In the genomic region with DNA sequence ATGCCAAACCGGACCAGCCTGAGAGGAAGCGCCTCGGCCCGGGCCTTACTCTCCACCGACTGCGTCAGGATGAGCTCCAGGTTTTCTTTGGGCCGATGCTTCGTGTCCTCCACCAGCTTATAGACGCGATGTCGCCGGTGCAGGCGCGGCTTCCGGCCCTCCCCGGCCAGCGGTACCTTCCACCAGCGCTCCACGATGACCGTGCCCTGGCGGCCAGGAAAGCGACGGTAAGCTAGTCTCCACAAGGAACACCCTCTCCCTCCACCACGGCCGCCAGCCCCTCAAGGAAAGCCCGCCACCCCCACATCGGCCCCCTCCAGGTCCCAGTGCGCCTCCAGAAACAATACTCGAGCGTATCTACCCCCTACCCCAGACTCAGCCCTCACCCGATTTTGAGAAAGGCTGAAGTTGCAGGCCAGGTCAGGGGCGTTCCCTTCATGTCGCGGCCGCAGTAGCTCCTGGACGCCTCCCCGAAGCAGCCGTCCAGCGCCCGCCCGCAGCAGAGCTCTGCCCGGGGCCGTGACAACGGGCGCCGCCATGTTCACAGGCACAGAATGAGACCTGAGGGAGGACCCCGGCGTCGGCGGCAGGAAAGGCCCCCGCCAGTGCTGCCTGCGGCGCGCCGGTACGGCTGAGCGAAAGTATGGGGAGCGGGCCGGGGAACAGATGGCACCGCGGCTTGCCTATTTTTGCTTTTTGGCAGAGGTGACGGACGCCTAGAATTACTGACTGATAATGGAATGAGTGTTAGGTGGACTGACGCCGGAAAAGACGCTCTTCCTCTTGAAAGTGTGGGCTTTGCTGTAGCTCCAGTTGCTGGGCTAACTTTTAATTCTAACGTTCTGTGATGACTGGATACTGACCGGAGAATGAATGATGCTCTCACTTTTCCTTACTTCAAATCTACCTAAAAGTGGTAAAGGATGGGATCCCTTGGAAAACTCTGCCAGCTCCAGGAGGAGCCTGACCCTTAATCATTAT, we compare ENCODE assay signal across 1 cellular context.
TF ChIP-seq lines count a peak whose summit lies in the region.

A gene (minus strand): TSS at position 556 of the 981 bp plus-strand sequence. CDS start 17 bp downstream, at position 539.

TF ChIP-seq in HepG2, 621 proteins besides CTCF, POLR2A, EP300 and RAD21 (continued from another document and continues in another):
- TF ChIP-seq, protein P1, sequence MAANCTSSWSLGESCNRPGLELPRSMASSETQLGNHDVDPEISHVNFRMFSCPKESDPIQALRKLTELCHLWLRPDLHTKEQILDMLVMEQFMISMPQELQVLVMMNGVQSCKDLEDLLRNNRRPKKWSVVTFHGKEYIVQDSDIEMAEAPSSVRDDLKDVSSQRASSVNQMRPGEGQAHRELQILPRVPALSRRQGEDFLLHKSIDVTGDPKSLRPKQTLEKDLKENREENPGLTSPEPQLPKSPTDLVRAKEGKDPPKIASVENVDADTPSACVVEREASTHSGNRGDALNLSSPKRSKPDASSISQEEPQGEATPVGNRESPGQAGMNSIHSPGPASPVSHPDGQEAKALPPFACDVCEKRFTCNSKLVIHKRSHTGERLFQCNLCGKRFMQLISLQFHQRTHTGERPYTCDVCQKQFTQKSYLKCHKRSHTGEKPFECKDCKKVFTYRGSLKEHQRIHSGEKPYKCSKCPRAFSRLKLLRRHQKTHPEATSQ (CRISPR knock-in tag; IDR thresholded peaks at IDR 0.05; ENCODE audit: borderline replicate concordance): peak; percentile 67; the same call in 1 of the 2 replicates
- peak; percentile 90 for TF ChIP-seq ZNF501 (CRISPR knock-in tag; IDR thresholded peaks at IDR 0.05)
- TF ChIP-seq SUZ12 (IDR thresholded peaks at IDR 0.05; ENCODE audit: low read depth, low read length): no peak
- TF ChIP-seq SALL2 (CRISPR knock-in tag; IDR thresholded peaks at IDR 0.05): peak; percentile 56; the same call in 1 of the 2 replicates
- TF ChIP-seq PHF21A (CRISPR knock-in tag; IDR thresholded peaks at IDR 0.05): peak; percentile 81; the same call in 1 of the 2 replicates
- no peak for TF ChIP-seq ZBTB8A (CRISPR knock-in tag; IDR thresholded peaks at IDR 0.05; ENCODE audit: borderline replicate concordance, low read depth)
- TF ChIP-seq ZNF788 (CRISPR knock-in tag; IDR thresholded peaks at IDR 0.05; ENCODE audit: borderline replicate concordance): peak; percentile 63; the same call in 1 of the 2 replicates
- TF ChIP-seq SKI (IDR thresholded peaks at IDR 0.05; ENCODE audit: partially characterized antibody): peak; percentile 43
- TF ChIP-seq TBP (CRISPR knock-in tag; IDR thresholded peaks at IDR 0.05): no peak
- TF ChIP-seq THAP11 (CRISPR knock-in tag; IDR thresholded peaks at IDR 0.05): peak; percentile 92
- no peak for TF ChIP-seq SP1 (IDR thresholded peaks at IDR 0.05)
- no peak for TF ChIP-seq SP1 (CRISPR knock-in tag; IDR thresholded peaks at IDR 0.05)
- TF ChIP-seq PTBP1 (IDR thresholded peaks at IDR 0.05; ENCODE audit: low read depth, low read length, poor library complexity, severe bottlenecking): no peak
- TF ChIP-seq, protein P2, sequence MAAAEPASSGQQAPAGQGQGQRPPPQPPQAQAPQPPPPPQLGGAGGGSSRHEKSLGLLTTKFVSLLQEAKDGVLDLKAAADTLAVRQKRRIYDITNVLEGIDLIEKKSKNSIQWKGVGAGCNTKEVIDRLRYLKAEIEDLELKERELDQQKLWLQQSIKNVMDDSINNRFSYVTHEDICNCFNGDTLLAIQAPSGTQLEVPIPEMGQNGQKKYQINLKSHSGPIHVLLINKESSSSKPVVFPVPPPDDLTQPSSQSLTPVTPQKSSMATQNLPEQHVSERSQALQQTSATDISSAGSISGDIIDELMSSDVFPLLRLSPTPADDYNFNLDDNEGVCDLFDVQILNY (CRISPR knock-in tag; conservative IDR thresholded peaks at IDR 0.05): 0 out of 2 replicates have a peak, but pooled peaks have one; percentile 53
- TF ChIP-seq ZNF350 (CRISPR knock-in tag; IDR thresholded peaks at IDR 0.05; ENCODE audit: borderline replicate concordance, low read depth): peak; percentile 90; the same call in 1 of the 2 replicates
- no peak for TF ChIP-seq NFE2L2 (IDR thresholded peaks at IDR 0.05; ENCODE audit: low read length)
- no peak for TF ChIP-seq ATRX (CRISPR knock-in tag; IDR thresholded peaks at IDR 0.05; ENCODE audit: borderline replicate concordance)
- no peak for TF ChIP-seq ZBTB1 (CRISPR knock-in tag; IDR thresholded peaks at IDR 0.05; ENCODE audit: borderline replicate concordance)
- TF ChIP-seq SMC3 (IDR thresholded peaks at IDR 0.05; ENCODE audit: low read length): no peak
- TF ChIP-seq, protein P3, sequence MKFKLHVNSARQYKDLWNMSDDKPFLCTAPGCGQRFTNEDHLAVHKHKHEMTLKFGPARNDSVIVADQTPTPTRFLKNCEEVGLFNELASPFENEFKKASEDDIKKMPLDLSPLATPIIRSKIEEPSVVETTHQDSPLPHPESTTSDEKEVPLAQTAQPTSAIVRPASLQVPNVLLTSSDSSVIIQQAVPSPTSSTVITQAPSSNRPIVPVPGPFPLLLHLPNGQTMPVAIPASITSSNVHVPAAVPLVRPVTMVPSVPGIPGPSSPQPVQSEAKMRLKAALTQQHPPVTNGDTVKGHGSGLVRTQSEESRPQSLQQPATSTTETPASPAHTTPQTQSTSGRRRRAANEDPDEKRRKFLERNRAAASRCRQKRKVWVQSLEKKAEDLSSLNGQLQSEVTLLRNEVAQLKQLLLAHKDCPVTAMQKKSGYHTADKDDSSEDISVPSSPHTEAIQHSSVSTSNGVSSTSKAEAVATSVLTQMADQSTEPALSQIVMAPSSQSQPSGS (CRISPR knock-in tag; IDR thresholded peaks at IDR 0.05): peak; percentile 71
- peak; percentile 68; the same call in 1 of the 2 replicates for TF ChIP-seq ZNF556 (CRISPR knock-in tag; IDR thresholded peaks at IDR 0.05; ENCODE audit: borderline replicate concordance)
- no peak for TF ChIP-seq TCF12 (IDR thresholded peaks at IDR 0.05)
- no peak for TF ChIP-seq TCF12 (CRISPR knock-in tag; IDR thresholded peaks at IDR 0.05)
- TF ChIP-seq, protein P4, sequence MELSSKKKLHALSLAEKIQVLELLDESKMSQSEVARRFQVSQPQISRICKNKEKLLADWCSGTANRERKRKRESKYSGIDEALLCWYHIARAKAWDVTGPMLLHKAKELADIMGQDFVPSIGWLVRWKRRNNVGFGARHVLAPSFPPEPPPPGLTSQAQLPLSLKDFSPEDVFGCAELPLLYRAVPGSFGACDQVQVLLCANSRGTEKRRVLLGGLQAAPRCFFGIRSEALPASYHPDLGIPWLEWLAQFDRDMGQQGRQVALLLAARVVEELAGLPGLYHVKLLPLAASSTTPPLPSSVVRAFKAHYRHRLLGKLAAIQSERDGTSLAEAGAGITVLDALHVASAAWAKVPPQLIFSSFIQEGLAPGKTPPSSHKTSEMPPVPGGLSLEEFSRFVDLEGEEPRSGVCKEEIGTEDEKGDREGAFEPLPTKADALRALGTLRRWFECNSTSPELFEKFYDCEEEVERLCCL (CRISPR knock-in tag; IDR thresholded peaks at IDR 0.05; ENCODE audit: borderline replicate concordance): no peak
- TF ChIP-seq, protein P5, sequence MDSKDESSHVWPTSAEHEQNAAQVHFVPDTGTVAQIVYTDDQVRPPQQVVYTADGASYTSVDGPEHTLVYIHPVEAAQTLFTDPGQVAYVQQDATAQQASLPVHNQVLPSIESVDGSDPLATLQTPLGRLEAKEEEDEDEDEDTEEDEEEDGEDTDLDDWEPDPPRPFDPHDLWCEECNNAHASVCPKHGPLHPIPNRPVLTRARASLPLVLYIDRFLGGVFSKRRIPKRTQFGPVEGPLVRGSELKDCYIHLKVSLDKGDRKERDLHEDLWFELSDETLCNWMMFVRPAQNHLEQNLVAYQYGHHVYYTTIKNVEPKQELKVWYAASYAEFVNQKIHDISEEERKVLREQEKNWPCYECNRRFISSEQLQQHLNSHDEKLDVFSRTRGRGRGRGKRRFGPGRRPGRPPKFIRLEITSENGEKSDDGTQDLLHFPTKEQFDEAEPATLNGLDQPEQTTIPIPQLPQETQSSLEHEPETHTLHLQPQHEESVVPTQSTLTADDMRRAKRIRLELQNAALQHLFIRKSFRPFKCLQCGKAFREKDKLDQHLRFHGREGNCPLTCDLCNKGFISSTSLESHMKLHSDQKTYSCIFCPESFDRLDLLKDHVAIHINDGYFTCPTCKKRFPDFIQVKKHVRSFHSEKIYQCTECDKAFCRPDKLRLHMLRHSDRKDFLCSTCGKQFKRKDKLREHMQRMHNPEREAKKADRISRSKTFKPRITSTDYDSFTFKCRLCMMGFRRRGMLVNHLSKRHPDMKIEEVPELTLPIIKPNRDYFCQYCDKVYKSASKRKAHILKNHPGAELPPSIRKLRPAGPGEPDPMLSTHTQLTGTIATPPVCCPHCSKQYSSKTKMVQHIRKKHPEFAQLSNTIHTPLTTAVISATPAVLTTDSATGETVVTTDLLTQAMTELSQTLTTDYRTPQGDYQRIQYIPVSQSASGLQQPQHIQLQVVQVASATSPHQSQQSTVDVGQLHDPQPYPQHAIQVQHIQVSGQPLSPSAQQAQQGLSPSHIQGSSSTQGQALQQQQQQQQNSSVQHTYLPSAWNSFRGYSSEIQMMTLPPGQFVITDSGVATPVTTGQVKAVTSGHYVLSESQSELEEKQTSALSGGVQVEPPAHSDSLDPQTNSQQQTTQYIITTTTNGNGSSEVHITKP (CRISPR knock-in tag; IDR thresholded peaks at IDR 0.05; ENCODE audit: low read depth): no peak
- TF ChIP-seq, protein P6, sequence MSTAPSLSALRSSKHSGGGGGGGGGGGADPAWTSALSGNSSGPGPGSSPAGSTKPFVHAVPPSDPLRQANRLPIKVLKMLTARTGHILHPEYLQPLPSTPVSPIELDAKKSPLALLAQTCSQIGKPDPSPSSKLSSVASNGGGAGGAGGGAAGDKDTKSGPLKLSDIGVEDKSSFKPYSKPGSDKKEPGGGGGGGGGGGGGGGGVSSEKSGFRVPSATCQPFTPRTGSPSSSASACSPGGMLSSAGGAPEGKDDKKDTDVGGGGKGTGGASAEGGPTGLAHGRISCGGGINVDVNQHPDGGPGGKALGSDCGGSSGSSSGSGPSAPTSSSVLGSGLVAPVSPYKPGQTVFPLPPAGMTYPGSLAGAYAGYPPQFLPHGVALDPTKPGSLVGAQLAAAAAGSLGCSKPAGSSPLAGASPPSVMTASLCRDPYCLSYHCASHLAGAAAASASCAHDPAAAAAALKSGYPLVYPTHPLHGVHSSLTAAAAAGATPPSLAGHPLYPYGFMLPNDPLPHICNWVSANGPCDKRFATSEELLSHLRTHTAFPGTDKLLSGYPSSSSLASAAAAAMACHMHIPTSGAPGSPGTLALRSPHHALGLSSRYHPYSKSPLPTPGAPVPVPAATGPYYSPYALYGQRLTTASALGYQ (CRISPR knock-in tag; IDR thresholded peaks at IDR 0.05): peak; percentile 57; the same call in 1 of the 2 replicates
- no peak for TF ChIP-seq RCOR2 (CRISPR knock-in tag; IDR thresholded peaks at IDR 0.05)
- TF ChIP-seq MAFG (CRISPR knock-in tag; IDR thresholded peaks at IDR 0.05): no peak; the same call in 1 of the 2 replicates
- peak; percentile 77; the same call in 1 of the 2 replicates for TF ChIP-seq TMF1 (CRISPR knock-in tag; IDR thresholded peaks at IDR 0.05; ENCODE audit: low read depth)
- peak; percentile 35; the same call in 1 of the 2 replicates for TF ChIP-seq HNF4A (CRISPR knock-in tag; IDR thresholded peaks at IDR 0.05)
- TF ChIP-seq ZNF12 (CRISPR knock-in tag; IDR thresholded peaks at IDR 0.05): peak; percentile 28; the same call in 1 of the 2 replicates
- no peak for TF ChIP-seq CHCHD3 (CRISPR knock-in tag; IDR thresholded peaks at IDR 0.05)
- TF ChIP-seq HMG20B (CRISPR knock-in tag; conservative IDR thresholded peaks at IDR 0.05): 0 out of 2 replicates have a peak, but pooled peaks have one; percentile 48
- TF ChIP-seq ZNF335 (CRISPR knock-in tag; IDR thresholded peaks at IDR 0.05): peak; percentile 100
- no peak for TF ChIP-seq ZNF672 (CRISPR knock-in tag; IDR thresholded peaks at IDR 0.05)
- no peak for TF ChIP-seq ATAD3A (CRISPR knock-in tag; IDR thresholded peaks at IDR 0.05)
- no peak for TF ChIP-seq ZFP36L2 (CRISPR knock-in tag; IDR thresholded peaks at IDR 0.05)
- TF ChIP-seq ATF1 (CRISPR knock-in tag; IDR thresholded peaks at IDR 0.05): no peak
- TF ChIP-seq, protein P7, sequence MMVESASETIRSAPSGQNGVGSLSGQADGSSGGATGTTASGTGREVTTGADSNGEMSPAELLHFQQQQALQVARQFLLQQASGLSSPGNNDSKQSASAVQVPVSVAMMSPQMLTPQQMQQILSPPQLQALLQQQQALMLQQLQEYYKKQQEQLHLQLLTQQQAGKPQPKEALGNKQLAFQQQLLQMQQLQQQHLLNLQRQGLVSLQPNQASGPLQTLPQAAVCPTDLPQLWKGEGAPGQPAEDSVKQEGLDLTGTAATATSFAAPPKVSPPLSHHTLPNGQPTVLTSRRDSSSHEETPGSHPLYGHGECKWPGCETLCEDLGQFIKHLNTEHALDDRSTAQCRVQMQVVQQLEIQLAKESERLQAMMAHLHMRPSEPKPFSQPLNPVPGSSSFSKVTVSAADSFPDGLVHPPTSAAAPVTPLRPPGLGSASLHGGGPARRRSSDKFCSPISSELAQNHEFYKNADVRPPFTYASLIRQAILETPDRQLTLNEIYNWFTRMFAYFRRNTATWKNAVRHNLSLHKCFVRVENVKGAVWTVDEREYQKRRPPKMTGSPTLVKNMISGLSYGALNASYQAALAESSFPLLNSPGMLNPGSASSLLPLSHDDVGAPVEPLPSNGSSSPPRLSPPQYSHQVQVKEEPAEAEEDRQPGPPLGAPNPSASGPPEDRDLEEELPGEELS (CRISPR knock-in tag; IDR thresholded peaks at IDR 0.05): peak; percentile 20; the same call in 1 of the 2 replicates
- TF ChIP-seq MED1 (CRISPR knock-in tag; IDR thresholded peaks at IDR 0.05): peak; percentile 75
- no peak for TF ChIP-seq KLF9 (CRISPR knock-in tag; IDR thresholded peaks at IDR 0.05; ENCODE audit: low read depth)
